ENCODE assay signal across 1 cellular context in the genomic region with DNA sequence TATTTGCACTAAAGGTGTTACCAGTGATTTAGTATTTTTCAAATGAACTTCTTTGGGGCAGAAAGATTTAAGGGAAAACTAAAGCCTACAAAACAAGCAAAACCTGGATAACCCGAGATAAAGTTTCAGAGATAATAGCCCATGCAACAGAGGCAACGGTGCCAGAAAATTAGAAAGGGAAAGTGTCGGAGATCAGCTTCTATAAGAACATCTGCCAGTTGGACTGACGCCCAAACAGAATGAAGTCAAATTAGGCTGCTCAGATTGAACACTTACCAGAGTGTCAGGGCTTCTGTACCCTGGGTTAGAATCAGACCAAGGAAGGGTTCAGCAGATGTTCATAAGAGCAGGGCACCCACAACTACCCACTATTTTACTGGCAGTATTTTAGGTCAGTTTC.
TF ChIP-seq lines count a peak whose summit lies in the region.

No MANE protein-coding gene starts in this region.

TF ChIP-seq in HepG2, 621 proteins besides CTCF, POLR2A, EP300 and RAD21:
- TF ChIP-seq AKAP8 (CRISPR knock-in tag; IDR thresholded peaks at IDR 0.05) (no peak), NFYC (CRISPR knock-in tag; IDR thresholded peaks at IDR 0.05) (no peak), KDM1A (CRISPR knock-in tag; IDR thresholded peaks at IDR 0.05) (no peak), ZNF556 (CRISPR knock-in tag; IDR thresholded peaks at IDR 0.05; ENCODE audit: borderline replicate concordance) (no peak), FOSL2 (CRISPR knock-in tag; IDR thresholded peaks at IDR 0.05) (no peak), ARNT (IDR thresholded peaks at IDR 0.05) (no peak), ZNF317 (CRISPR knock-in tag; IDR thresholded peaks at IDR 0.05) (no peak), LBX2 (CRISPR knock-in tag; IDR thresholded peaks at IDR 0.05; ENCODE audit: borderline replicate concordance) (no peak), ARID2 (CRISPR knock-in tag; IDR thresholded peaks at IDR 0.05; ENCODE audit: borderline replicate concordance) (no peak), ZNF891 (CRISPR knock-in tag; IDR thresholded peaks at IDR 0.05) (no peak)
